ENCODE assay signal across 29 cellular contexts in the genomic region with DNA sequence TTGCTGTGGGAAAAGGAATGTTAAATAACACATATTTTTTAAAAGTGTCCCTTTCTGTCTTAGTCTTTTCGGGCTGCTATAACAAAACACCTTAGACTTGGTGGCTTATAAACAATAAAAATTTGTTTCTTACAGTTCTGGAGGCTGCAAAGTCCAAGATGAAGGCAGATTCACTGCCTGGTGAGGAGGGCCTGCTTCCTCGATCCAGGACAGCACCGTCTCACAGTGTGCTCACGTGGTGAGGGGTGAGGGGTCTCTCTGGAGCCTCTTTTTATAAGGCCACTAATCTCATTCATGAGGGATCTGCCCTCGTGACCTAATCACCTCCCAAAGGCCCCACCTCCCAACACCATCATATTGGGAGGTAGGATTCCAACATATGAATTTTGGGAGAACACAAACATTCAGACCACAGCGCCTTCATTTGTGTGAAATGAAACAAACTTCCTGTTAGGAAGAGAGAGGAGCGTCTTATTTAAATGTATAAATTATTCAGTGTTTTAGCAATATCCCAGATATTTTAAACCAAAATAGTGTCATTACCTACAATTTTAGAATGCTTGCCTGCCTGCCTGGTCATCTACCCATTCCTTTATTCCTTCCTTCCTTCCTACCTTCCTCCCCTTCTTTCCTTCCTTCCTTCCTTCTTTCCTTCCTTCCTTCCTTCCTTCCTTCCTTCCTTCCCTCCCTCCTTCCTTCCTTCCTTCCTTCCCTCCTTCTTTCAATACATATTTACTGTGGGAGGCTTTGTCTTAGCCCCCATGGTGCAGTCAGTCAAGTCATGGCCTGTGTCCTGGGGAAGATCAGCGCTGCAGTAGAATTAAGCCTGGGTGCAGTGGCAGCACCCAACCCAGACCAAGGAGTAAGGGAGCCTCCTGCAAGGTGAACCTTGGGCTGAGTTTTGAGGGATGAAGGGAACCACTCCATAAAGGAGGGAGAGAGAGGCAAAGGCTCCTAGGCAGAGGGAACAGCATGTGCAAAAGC.
"Had no signal": no experiment of that assay in that cellular context is flagged by ENCODE, and none has a peak within 500 bp of the region (broad histone marks: within the 10 kb centered on the region; RNA-seq: fewer than 3 reads in every experiment).

No MANE protein-coding gene starts in this region.

- DNase-seq: naive thymus-derived CD4-positive, alpha-beta T cell; natural killer cell; occipital lobe; ovary; posterior cingulate gyrus; psoas muscle; right cardiac atrium; right lobe of liver; sigmoid colon; small intestine; stimulated activated CD4-positive, alpha-beta T cell treated with anti-CD3 and anti-CD28 coated beads, Interleukin-1b, Interleukin-23, amount 100 ng/mL, for 48 hours; stimulated activated CD4-positive, alpha-beta T cell treated with anti-CD3 and anti-CD28 coated beads, Interleukin-4, amount 100 ng/mL, for 1 hour; stimulated activated CD4-positive, alpha-beta T cell treated with anti-CD3 and anti-CD28 coated beads, Interleukin-4, amount 100 ng/mL, for 4 hours; stimulated activated CD8-positive, alpha-beta memory T cell treated with anti-CD3 and anti-CD28 coated beads, Interleukin-4, amount 100 ng/mL, for 48 hours; stimulated activated naive CD4-positive, alpha-beta T cell; stimulated activated naive CD8-positive, alpha-beta T cell treated with anti-CD3 and anti-CD28 coated beads, Interleukin-15, amount 100 ng/mL, for 72 hours; stimulated activated naive CD8-positive, alpha-beta T cell treated with anti-CD3 and anti-CD28 coated beads, Interleukin-15, Interleukin-2, amounts not matched to agents 100 U/mL and 50 U/mL, for 24 hours; substantia nigra; testis; tibial artery; transverse colon; upper lobe of left lung had no signal

- H3K36me3 ChIP-seq: ovary, right lobe of liver, sigmoid colon, suprapubic skin, tibial artery, transverse colon, upper lobe of left lung, vagina had no signal

- H3K4me1 ChIP-seq: parathyroid adenoma, psoas muscle, right lobe of liver, suprapubic skin, testis, upper lobe of left lung, vagina had no signal

- H3K4me3 Mint-ChIP-seq: naive thymus-derived CD4-positive, alpha-beta T cell; natural killer cell; nephron; neural crest cell; stimulated activated memory B cell treated with anti-CD40 and anti-IgM and Interleukin-4, amounts not matched to agents 10 μg/mL and 1 μg/mL and 100 μg/mL, for 72 hours; stimulated activated naive CD8-positive, alpha-beta T cell treated with anti-CD3 and anti-CD28 coated beads, Interleukin-15, amount 100 ng/mL, for 72 hours had no signal

- H3K27ac Mint-ChIP-seq: naive thymus-derived CD4-positive, alpha-beta T cell; natural killer cell; progenitor cell of endocrine pancreas; stimulated activated memory B cell treated with anti-CD40 and anti-IgM and Interleukin-4, amounts not matched to agents 10 μg/mL and 1 μg/mL and 100 μg/mL, for 72 hours; stimulated activated naive CD8-positive, alpha-beta T cell treated with anti-CD3 and anti-CD28 coated beads, Interleukin-15, amount 100 ng/mL, for 72 hours had no signal

- H3K27me3 ChIP-seq: ovary, right lobe of liver, sigmoid colon, suprapubic skin, testis, tibial artery, transverse colon, upper lobe of left lung, vagina had no signal

- H3K4me3 ChIP-seq: ovary, psoas muscle, right lobe of liver, sigmoid colon, suprapubic skin, testis, tibial artery, transverse colon, upper lobe of left lung, vagina had no signal

- H3K27ac ChIP-seq: ovary, parathyroid adenoma, psoas muscle, right lobe of liver, suprapubic skin, testis, tibial artery, transverse colon, upper lobe of left lung, vagina had no signal

- H3K9ac ChIP-seq: parathyroid adenoma had no signal

- H3K4me1 Mint-ChIP-seq: naive thymus-derived CD4-positive, alpha-beta T cell; natural killer cell had no signal

- H3K9me3 ChIP-seq: ovary, psoas muscle, right lobe of liver, sigmoid colon, suprapubic skin, testis, tibial artery, transverse colon, upper lobe of left lung, vagina had no signal

- H3K9me3 Mint-ChIP-seq: naive thymus-derived CD4-positive, alpha-beta T cell; natural killer cell; nephron; stimulated activated naive CD8-positive, alpha-beta T cell treated with anti-CD3 and anti-CD28 coated beads, Interleukin-15, amount 100 ng/mL, for 72 hours had no signal

- H3K36me3 Mint-ChIP-seq: natural killer cell; stimulated activated memory B cell treated with anti-CD40 and anti-IgM and Interleukin-4, amounts not matched to agents 10 μg/mL and 1 μg/mL and 100 μg/mL, for 72 hours had no signal

- H2AFZ ChIP-seq: parathyroid adenoma had no signal

- H3K79me2 ChIP-seq: parathyroid adenoma had no signal
